In the genomic region with DNA sequence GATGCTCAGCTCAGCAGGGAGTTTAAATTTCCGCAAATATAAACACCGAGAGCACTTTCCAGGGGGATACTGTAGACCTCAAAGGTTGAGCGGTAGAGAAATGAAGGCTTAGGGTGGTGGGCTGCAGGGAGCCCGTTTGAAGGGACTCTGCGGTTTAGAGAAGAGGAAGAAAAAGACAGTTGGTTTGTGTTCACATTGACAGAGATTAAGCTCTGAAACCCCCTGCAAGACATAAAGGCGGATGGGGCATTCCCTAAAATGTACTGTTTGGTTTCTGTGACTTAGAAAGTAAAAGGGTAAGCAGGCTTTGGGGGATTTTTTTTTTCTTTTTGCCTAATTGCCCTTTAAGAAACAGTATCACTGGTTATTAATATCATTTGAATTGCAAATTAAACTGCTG, we compare ENCODE assay signal across 9 cellular contexts. TPM values are rescaled to one million over a fixed set of nuclear protein-coding genes. Genes with fewer than 3 reads are reported as not detected.
A peak's percentile ranks its signal among the peaks of the same experiment; 100 is the strongest.
DNase-seq lines count a peak whose midpoint lies in the region; ATAC-seq and TF ChIP-seq lines count a peak whose summit lies in the region.
"Had no signal": no experiment of that assay in that cellular context is flagged by ENCODE, and none has a peak within 500 bp of the region (broad histone marks: within the 10 kb centered on the region; RNA-seq: fewer than 3 reads in every experiment).

No MANE protein-coding gene starts in this region.

- ATAC-seq in HG02798 (IDR thresholded peaks at IDR 0.05; ENCODE audit: poor library complexity, unreplicated experiment) (peak; percentile 53), naive B cell (ENCODE audit: low read depth in 2 of 2) (peak; percentile 41 to 47)

- peak overlapping the region; percentile 50 for H3K4me3 ChIP-seq in GM06990 (replicated peaks; ENCODE audit: low read depth, low read length)
- H3K4me3 ChIP-seq in brain microvascular endothelial cell (ENCODE audit: low read depth, low read length) = no peak overlapping the region

- H3K27me3 ChIP-seq in GM06990 (replicated peaks; ENCODE audit: control insufficient read depth, insufficient read depth, low read length) (peaks cover 1% of the 10 kb centered on the region; the same call in 1 of the 2 replicates), brain microvascular endothelial cell (replicated peaks) (peaks cover 32% of the 10 kb centered on the region)

- peak; percentile 40 for DNase-seq in GM06990 (ENCODE audit: extremely low read depth, insufficient read length)
- DNase-seq in naive B cell = peak; percentile 5
- DNase-seq in activated CD8-positive, alpha-beta memory T cell treated with anti-CD3 and anti-CD28 coated beads, Interleukin-2, amount 50 U/mL, for 4 hours = no peak
- no peak for DNase-seq in GDM1 (lab: John Stamatoyannopoulos, UW)
- no peak for DNase-seq in LoVo (ENCODE audit: low spot score)
- DNase-seq in brain microvascular endothelial cell = no peak
- DNase-seq: SHP77 treated with DMSO at 0.1 percent for 48 hours had no signal

- H3K4me1 Mint-ChIP-seq in brain (peaks cover 60% of the 10 kb centered on the region), naive B cell (peaks cover 5 to 17% (median 15%) of the 10 kb centered on the region in 3 donors)

- no peak overlapping the region for H3K27ac ChIP-seq in brain microvascular endothelial cell

- peak overlapping the region; percentile 90 to 93 (median 90) for H3K4me3 Mint-ChIP-seq in brain
- peak overlapping the region in 7 of 8 donors; percentile 33 to 82 (median 73) for H3K4me3 Mint-ChIP-seq in naive B cell

- no peak for TF ChIP-seq CTCF in GM06990 (IDR thresholded peaks at IDR 0.05; ENCODE audit: insufficient read depth, low read length, poor library complexity, severe bottlenecking)
- TF ChIP-seq CTCF in brain (conservative IDR thresholded peaks at IDR 0.05) = no peak
- no peak for TF ChIP-seq CTCF in brain microvascular endothelial cell (IDR thresholded peaks at IDR 0.05; ENCODE audit: low read depth, low read length, missing control alignments)

- H3K9me3 Mint-ChIP-seq in brain (peaks cover 0 to 3% (median 0%) of the 10 kb centered on the region in 5 experiments), naive B cell (peaks cover 0 to 9% (median 3%) of the 10 kb centered on the region in 7 donors)

- H3K36me3 Mint-ChIP-seq in brain = no peaks in the 10 kb centered on the region
- H3K36me3 Mint-ChIP-seq in naive B cell = no peaks in the 10 kb centered on the region

- H3K36me3 ChIP-seq in GM06990 (ENCODE audit: control insufficient read depth, insufficient read depth, low read length) = no peaks in the 10 kb centered on the region
- H3K36me3 ChIP-seq in brain microvascular endothelial cell (replicated peaks) = no peaks in the 10 kb centered on the region

- in situ Hi-C loops in brain microvascular endothelial cell (cut with HindIII; ENCODE audit: low pct_ligation_motif_present, low sequenced_read_pairs) = no loop called here

- peak overlapping the region; percentile 76 to 94 (median 92) for H3K27ac Mint-ChIP-seq in brain
- H3K27ac Mint-ChIP-seq in naive B cell = peak overlapping the region in 1 of 6 donors; percentile 86

- H3K27me3 Mint-ChIP-seq in brain = peaks cover 8% of the 10 kb centered on the region
- peaks cover 62 to 79% (median 73%) of the 10 kb centered on the region in 3 donors for H3K27me3 Mint-ChIP-seq in naive B cell

RNA-seq across cellular contexts. Expression of a gene that starts 1.3 kb away (rescaled TPM):
- polyA plus RNA-seq in brain (ENCODE audit: insufficient read depth, low read depth, low replicate concordance) (19.0 TPM), naive B cell (ENCODE audit: low read depth in 6 of 6) (under 1 TPM in 1 of 6 donors, not detected in 5; 0.16 TPM)

Comparison
In these comparisons a context has a peak if more than half of its experiments do, and no peak if none do; other contexts are left out.
1. DNase-seq: peak in GM06990 (single experiment) and naive B cell (single experiment); none in activated CD8-positive, alpha-beta memory T cell treated with anti-CD3 and anti-CD28 coated beads, Interleukin-2, amount 50 U/mL, for 4 hours (single experiment), GDM1 (single experiment), LoVo (single experiment) and brain microvascular endothelial cell (single experiment).
2. RNA of a gene that starts 1.3 kb away (polyA plus RNA-seq): 19.0 TPM in brain (single experiment); 0.16 TPM in naive B cell; every median in the first group is over 10 times any median in the second.